In genomic region chr14:70821916-70822705, GRCh38 we compare ENCODE assay signal across 1 cellular context.
TF ChIP-seq lines count a peak whose summit lies in the region.

No MANE protein-coding gene starts in this region.

TF ChIP-seq in WTC11, 78 proteins besides CTCF, POLR2A, EP300 and RAD21 (continued from another document and continues in another):
- TF ChIP-seq, protein P1, sequence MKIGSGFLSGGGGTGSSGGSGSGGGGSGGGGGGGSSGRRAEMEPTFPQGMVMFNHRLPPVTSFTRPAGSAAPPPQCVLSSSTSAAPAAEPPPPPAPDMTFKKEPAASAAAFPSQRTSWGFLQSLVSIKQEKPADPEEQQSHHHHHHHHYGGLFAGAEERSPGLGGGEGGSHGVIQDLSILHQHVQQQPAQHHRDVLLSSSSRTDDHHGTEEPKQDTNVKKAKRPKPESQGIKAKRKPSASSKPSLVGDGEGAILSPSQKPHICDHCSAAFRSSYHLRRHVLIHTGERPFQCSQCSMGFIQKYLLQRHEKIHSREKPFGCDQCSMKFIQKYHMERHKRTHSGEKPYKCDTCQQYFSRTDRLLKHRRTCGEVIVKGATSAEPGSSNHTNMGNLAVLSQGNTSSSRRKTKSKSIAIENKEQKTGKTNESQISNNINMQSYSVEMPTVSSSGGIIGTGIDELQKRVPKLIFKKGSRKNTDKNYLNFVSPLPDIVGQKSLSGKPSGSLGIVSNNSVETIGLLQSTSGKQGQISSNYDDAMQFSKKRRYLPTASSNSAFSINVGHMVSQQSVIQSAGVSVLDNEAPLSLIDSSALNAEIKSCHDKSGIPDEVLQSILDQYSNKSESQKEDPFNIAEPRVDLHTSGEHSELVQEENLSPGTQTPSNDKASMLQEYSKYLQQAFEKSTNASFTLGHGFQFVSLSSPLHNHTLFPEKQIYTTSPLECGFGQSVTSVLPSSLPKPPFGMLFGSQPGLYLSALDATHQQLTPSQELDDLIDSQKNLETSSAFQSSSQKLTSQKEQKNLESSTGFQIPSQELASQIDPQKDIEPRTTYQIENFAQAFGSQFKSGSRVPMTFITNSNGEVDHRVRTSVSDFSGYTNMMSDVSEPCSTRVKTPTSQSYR (CRISPR knock-in tag; IDR thresholded peaks at IDR 0.05) = no peak
- TF ChIP-seq SOX15 (CRISPR knock-in tag; IDR thresholded peaks at IDR 0.05) (no peak), OVOL2 (CRISPR knock-in tag; IDR thresholded peaks at IDR 0.05; ENCODE audit: borderline replicate concordance) (no peak), ATF1 (CRISPR knock-in tag; IDR thresholded peaks at IDR 0.05) (0 out of 2 replicates have a peak, but pooled peaks have one; percentile 64), ELF4 (CRISPR knock-in tag; IDR thresholded peaks at IDR 0.05; ENCODE audit: low read depth) (peak; percentile 33; the same call in 1 of the 2 replicates), GTF2I (CRISPR knock-in tag; conservative IDR thresholded peaks at IDR 0.05) (no peak), ZNF219 (CRISPR knock-in tag; IDR thresholded peaks at IDR 0.05; ENCODE audit: borderline replicate concordance) (no peak), ATF6 (CRISPR knock-in tag; IDR thresholded peaks at IDR 0.05) (no peak), NFYB (CRISPR knock-in tag; conservative IDR thresholded peaks at IDR 0.05; ENCODE audit: low read depth) (no peak), SMAD3 (CRISPR knock-in tag; IDR thresholded peaks at IDR 0.05; ENCODE audit: borderline replicate concordance) (no peak), ZNF423 (CRISPR knock-in tag; IDR thresholded peaks at IDR 0.05) (no peak), ZMAT4 (CRISPR knock-in tag; IDR thresholded peaks at IDR 0.05) (no peak), GRHL2 (CRISPR knock-in tag; IDR thresholded peaks at IDR 0.05; ENCODE audit: insufficient replicate concordance, severe bottlenecking) (no peak), CREB1 (CRISPR knock-in tag; IDR thresholded peaks at IDR 0.05) (no peak), FOXJ3 (CRISPR knock-in tag; IDR thresholded peaks at IDR 0.05; ENCODE audit: borderline replicate concordance) (no peak), RELA (CRISPR knock-in tag; IDR thresholded peaks at IDR 0.05; ENCODE audit: borderline replicate concordance) (no peak), ESRRA (CRISPR knock-in tag; IDR thresholded peaks at IDR 0.05; ENCODE audit: borderline replicate concordance) (no peak), GABPB1 (CRISPR knock-in tag; IDR thresholded peaks at IDR 0.05) (0 out of 2 replicates have a peak, but pooled peaks have one; percentile 41), PRRX2 (CRISPR knock-in tag; IDR thresholded peaks at IDR 0.05) (no peak), RORB (CRISPR knock-in tag; IDR thresholded peaks at IDR 0.05) (no peak), ZNF317 (CRISPR knock-in tag; IDR thresholded peaks at IDR 0.05; ENCODE audit: borderline replicate concordance, low read depth) (no peak), MYBL2 (CRISPR knock-in tag; IDR thresholded peaks at IDR 0.05) (no peak), SMAD4 (CRISPR knock-in tag; IDR thresholded peaks at IDR 0.05) (no peak), CBFB (CRISPR knock-in tag; IDR thresholded peaks at IDR 0.05; ENCODE audit: low read depth) (no peak), E2F5 (CRISPR knock-in tag; IDR thresholded peaks at IDR 0.05) (peak; percentile 62; the same call in 1 of the 2 replicates), TP53 (CRISPR knock-in tag; IDR thresholded peaks at IDR 0.05) (0 out of 2 replicates have a peak, but pooled peaks have one; percentile 37), ZNF263 (CRISPR knock-in tag; IDR thresholded peaks at IDR 0.05; ENCODE audit: low read depth) (peak; percentile 71), TEAD4 (CRISPR knock-in tag; IDR thresholded peaks at IDR 0.05) (no peak; the same call in 1 of the 2 replicates), NR3C1 (CRISPR knock-in tag; conservative IDR thresholded peaks at IDR 0.05; ENCODE audit: low read depth) (no peak), NR1H2 (CRISPR knock-in tag; IDR thresholded peaks at IDR 0.05) (no peak), PRDM15 (CRISPR knock-in tag; IDR thresholded peaks at IDR 0.05) (no peak), NR2C2 (CRISPR knock-in tag; IDR thresholded peaks at IDR 0.05) (no peak), JAZF1 (CRISPR knock-in tag; IDR thresholded peaks at IDR 0.05) (no peak), HMGA2 (CRISPR knock-in tag; IDR thresholded peaks at IDR 0.05) (no peak), KAT7 (CRISPR knock-in tag; IDR thresholded peaks at IDR 0.05; ENCODE audit: borderline replicate concordance) (peak; percentile 95; the same call in 1 of the 2 replicates), MLX (CRISPR knock-in tag; IDR thresholded peaks at IDR 0.05) (0 out of 2 replicates have a peak, but pooled peaks have one; percentile 64), HMGXB4 (CRISPR knock-in tag; IDR thresholded peaks at IDR 0.05) (peak; percentile 80), JUN (CRISPR knock-in tag; IDR thresholded peaks at IDR 0.05) (0 out of 2 replicates have a peak, but pooled peaks have one; percentile 17)
- TF ChIP-seq, protein P2, sequence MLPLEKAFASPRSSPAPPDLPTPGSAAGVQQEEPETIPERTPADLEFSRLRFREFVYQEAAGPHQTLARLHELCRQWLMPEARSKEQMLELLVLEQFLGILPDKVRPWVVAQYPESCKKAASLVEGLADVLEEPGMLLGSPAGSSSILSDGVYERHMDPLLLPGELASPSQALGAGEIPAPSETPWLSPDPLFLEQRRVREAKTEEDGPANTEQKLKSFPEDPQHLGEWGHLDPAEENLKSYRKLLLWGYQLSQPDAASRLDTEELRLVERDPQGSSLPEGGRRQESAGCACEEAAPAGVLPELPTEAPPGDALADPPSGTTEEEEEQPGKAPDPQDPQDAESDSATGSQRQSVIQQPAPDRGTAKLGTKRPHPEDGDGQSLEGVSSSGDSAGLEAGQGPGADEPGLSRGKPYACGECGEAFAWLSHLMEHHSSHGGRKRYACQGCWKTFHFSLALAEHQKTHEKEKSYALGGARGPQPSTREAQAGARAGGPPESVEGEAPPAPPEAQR (CRISPR knock-in tag; IDR thresholded peaks at IDR 0.05) = no peak
- TF ChIP-seq, protein P3, sequence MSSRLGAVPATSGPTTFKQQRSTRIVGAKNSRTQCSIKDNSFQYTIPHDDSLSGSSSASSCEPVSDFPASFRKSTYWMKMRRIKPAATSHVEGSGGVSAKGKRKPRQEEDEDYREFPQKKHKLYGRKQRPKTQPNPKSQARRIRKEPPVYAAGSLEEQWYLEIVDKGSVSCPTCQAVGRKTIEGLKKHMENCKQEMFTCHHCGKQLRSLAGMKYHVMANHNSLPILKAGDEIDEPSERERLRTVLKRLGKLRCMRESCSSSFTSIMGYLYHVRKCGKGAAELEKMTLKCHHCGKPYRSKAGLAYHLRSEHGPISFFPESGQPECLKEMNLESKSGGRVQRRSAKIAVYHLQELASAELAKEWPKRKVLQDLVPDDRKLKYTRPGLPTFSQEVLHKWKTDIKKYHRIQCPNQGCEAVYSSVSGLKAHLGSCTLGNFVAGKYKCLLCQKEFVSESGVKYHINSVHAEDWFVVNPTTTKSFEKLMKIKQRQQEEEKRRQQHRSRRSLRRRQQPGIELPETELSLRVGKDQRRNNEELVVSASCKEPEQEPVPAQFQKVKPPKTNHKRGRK (CRISPR knock-in tag; IDR thresholded peaks at IDR 0.05; ENCODE audit: borderline replicate concordance) = peak; percentile 94; the same call in 1 of the 2 replicates
- TF ChIP-seq, protein P4, sequence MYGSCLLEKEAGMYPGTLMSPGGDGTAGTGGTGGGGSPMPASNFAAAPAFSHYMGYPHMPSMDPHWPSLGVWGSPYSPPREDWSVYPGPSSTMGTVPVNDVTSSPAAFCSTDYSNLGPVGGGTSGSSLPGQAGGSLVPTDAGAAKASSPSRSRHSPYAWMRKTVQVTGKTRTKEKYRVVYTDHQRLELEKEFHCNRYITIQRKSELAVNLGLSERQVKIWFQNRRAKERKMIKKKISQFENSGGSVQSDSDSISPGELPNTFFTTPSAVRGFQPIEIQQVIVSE (CRISPR knock-in tag; IDR thresholded peaks at IDR 0.05; ENCODE audit: borderline replicate concordance) = no peak
- TF ChIP-seq, protein P5, sequence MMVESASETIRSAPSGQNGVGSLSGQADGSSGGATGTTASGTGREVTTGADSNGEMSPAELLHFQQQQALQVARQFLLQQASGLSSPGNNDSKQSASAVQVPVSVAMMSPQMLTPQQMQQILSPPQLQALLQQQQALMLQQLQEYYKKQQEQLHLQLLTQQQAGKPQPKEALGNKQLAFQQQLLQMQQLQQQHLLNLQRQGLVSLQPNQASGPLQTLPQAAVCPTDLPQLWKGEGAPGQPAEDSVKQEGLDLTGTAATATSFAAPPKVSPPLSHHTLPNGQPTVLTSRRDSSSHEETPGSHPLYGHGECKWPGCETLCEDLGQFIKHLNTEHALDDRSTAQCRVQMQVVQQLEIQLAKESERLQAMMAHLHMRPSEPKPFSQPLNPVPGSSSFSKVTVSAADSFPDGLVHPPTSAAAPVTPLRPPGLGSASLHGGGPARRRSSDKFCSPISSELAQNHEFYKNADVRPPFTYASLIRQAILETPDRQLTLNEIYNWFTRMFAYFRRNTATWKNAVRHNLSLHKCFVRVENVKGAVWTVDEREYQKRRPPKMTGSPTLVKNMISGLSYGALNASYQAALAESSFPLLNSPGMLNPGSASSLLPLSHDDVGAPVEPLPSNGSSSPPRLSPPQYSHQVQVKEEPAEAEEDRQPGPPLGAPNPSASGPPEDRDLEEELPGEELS (CRISPR knock-in tag; IDR thresholded peaks at IDR 0.05) = peak; percentile 84
- TF ChIP-seq, protein P6, sequence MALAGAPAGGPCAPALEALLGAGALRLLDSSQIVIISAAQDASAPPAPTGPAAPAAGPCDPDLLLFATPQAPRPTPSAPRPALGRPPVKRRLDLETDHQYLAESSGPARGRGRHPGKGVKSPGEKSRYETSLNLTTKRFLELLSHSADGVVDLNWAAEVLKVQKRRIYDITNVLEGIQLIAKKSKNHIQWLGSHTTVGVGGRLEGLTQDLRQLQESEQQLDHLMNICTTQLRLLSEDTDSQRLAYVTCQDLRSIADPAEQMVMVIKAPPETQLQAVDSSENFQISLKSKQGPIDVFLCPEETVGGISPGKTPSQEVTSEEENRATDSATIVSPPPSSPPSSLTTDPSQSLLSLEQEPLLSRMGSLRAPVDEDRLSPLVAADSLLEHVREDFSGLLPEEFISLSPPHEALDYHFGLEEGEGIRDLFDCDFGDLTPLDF (CRISPR knock-in tag; IDR thresholded peaks at IDR 0.05) = no peak
